Comparison of ENCODE assay signal across 3 cellular contexts in genomic region chr2:195842932-195843331, GRCh38.
TF ChIP-seq lines count a peak whose summit lies in the region.

No MANE protein-coding gene starts in this region.

TF ChIP-seq in SK-N-SH, 30 proteins besides CTCF, POLR2A, EP300 and RAD21:
- TF ChIP-seq IRF3 (IDR thresholded peaks at IDR 0.05; ENCODE audit: low read depth, low read length) (no peak), RCOR1 (IDR thresholded peaks at IDR 0.05; ENCODE audit: low read length) (no peak), GATA2 (CRISPR knock-in tag; IDR thresholded peaks at IDR 0.05) (no peak), NRF1 (IDR thresholded peaks at IDR 0.05; ENCODE audit: low read depth, low read length) (no peak), MEF2A (IDR thresholded peaks at IDR 0.05; ENCODE audit: borderline replicate concordance, low read depth) (no peak), USF2 (IDR thresholded peaks at IDR 0.05; ENCODE audit: borderline replicate concordance, low read depth, low read length) (no peak), POLR2AphosphoS5 (IDR thresholded peaks at IDR 0.05; ENCODE audit: low read depth, low read length) (no peak), FOXJ3 (CRISPR knock-in tag; IDR thresholded peaks at IDR 0.05) (no peak), SMC3 (IDR thresholded peaks at IDR 0.05; ENCODE audit: low read depth, low read length) (no peak), SIN3A (IDR thresholded peaks at IDR 0.05; ENCODE audit: borderline replicate concordance, low read depth, low read length) (no peak)
- TF ChIP-seq, protein P1, sequence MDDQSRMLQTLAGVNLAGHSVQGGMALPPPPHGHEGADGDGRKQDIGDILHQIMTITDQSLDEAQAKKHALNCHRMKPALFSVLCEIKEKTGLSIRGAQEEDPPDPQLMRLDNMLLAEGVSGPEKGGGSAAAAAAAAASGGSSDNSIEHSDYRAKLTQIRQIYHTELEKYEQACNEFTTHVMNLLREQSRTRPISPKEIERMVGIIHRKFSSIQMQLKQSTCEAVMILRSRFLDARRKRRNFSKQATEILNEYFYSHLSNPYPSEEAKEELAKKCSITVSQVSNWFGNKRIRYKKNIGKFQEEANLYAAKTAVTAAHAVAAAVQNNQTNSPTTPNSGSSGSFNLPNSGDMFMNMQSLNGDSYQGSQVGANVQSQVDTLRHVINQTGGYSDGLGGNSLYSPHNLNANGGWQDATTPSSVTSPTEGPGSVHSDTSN (IDR thresholded peaks at IDR 0.05) = no peak

TF ChIP-seq in SK-N-SH treated with all-trans-retinoic acid at 6 μM for 48 hours, 23 proteins besides CTCF, POLR2A, EP300 and RAD21:
- no peak for TF ChIP-seq ZFP3 (CRISPR knock-in tag; IDR thresholded peaks at IDR 0.05)
- no peak for TF ChIP-seq TOX (CRISPR knock-in tag; IDR thresholded peaks at IDR 0.05; ENCODE audit: borderline replicate concordance)
- TF ChIP-seq, protein P2, sequence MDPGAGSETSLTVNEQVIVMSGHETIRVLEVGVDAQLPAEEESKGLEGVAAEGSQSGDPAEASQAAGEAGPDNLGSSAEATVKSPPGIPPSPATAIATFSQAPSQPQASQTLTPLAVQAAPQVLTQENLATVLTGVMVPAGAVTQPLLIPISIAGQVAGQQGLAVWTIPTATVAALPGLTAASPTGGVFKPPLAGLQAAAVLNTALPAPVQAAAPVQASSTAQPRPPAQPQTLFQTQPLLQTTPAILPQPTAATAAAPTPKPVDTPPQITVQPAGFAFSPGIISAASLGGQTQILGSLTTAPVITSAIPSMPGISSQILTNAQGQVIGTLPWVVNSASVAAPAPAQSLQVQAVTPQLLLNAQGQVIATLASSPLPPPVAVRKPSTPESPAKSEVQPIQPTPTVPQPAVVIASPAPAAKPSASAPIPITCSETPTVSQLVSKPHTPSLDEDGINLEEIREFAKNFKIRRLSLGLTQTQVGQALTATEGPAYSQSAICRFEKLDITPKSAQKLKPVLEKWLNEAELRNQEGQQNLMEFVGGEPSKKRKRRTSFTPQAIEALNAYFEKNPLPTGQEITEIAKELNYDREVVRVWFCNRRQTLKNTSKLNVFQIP (CRISPR knock-in tag; IDR thresholded peaks at IDR 0.05; ENCODE audit: borderline replicate concordance, low read depth) = no peak
- TF ChIP-seq, protein P3, sequence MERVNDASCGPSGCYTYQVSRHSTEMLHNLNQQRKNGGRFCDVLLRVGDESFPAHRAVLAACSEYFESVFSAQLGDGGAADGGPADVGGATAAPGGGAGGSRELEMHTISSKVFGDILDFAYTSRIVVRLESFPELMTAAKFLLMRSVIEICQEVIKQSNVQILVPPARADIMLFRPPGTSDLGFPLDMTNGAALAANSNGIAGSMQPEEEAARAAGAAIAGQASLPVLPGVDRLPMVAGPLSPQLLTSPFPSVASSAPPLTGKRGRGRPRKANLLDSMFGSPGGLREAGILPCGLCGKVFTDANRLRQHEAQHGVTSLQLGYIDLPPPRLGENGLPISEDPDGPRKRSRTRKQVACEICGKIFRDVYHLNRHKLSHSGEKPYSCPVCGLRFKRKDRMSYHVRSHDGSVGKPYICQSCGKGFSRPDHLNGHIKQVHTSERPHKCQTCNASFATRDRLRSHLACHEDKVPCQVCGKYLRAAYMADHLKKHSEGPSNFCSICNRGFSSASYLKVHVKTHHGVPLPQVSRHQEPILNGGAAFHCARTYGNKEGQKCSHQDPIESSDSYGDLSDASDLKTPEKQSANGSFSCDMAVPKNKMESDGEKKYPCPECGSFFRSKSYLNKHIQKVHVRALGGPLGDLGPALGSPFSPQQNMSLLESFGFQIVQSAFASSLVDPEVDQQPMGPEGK (CRISPR knock-in tag; IDR thresholded peaks at IDR 0.05; ENCODE audit: borderline replicate concordance) = no peak
- TF ChIP-seq PPARA (CRISPR knock-in tag; IDR thresholded peaks at IDR 0.05; ENCODE audit: borderline replicate concordance) = no peak
- TF ChIP-seq SNAI2 (CRISPR knock-in tag; IDR thresholded peaks at IDR 0.05) = no peak
- no peak for TF ChIP-seq ARNTL (CRISPR knock-in tag; IDR thresholded peaks at IDR 0.05; ENCODE audit: borderline replicate concordance, low read depth)
- TF ChIP-seq, protein P4, sequence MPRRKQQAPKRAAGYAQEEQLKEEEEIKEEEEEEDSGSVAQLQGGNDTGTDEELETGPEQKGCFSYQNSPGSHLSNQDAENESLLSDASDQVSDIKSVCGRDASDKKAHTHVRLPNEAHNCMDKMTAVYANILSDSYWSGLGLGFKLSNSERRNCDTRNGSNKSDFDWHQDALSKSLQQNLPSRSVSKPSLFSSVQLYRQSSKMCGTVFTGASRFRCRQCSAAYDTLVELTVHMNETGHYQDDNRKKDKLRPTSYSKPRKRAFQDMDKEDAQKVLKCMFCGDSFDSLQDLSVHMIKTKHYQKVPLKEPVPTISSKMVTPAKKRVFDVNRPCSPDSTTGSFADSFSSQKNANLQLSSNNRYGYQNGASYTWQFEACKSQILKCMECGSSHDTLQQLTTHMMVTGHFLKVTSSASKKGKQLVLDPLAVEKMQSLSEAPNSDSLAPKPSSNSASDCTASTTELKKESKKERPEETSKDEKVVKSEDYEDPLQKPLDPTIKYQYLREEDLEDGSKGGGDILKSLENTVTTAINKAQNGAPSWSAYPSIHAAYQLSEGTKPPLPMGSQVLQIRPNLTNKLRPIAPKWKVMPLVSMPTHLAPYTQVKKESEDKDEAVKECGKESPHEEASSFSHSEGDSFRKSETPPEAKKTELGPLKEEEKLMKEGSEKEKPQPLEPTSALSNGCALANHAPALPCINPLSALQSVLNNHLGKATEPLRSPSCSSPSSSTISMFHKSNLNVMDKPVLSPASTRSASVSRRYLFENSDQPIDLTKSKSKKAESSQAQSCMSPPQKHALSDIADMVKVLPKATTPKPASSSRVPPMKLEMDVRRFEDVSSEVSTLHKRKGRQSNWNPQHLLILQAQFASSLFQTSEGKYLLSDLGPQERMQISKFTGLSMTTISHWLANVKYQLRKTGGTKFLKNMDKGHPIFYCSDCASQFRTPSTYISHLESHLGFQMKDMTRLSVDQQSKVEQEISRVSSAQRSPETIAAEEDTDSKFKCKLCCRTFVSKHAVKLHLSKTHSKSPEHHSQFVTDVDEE (CRISPR knock-in tag; IDR thresholded peaks at IDR 0.05) = no peak
- TF ChIP-seq ZNF8 (CRISPR knock-in tag; IDR thresholded peaks at IDR 0.05) = no peak
- TF ChIP-seq, protein P5, sequence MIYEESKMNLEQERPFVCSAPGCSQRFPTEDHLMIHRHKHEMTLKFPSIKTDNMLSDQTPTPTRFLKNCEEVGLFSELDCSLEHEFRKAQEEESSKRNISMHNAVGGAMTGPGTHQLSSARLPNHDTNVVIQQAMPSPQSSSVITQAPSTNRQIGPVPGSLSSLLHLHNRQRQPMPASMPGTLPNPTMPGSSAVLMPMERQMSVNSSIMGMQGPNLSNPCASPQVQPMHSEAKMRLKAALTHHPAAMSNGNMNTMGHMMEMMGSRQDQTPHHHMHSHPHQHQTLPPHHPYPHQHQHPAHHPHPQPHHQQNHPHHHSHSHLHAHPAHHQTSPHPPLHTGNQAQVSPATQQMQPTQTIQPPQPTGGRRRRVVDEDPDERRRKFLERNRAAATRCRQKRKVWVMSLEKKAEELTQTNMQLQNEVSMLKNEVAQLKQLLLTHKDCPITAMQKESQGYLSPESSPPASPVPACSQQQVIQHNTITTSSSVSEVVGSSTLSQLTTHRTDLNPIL (CRISPR knock-in tag; IDR thresholded peaks at IDR 0.05; ENCODE audit: low read depth) = no peak
- no peak for TF ChIP-seq ZNF70 (CRISPR knock-in tag; IDR thresholded peaks at IDR 0.05)
- TF ChIP-seq GLIS3 (CRISPR knock-in tag; IDR thresholded peaks at IDR 0.05) = no peak

TF ChIP-seq in GM23338, 12 proteins besides CTCF, POLR2A, EP300 and RAD21:
- TF ChIP-seq JUNB (IDR thresholded peaks at IDR 0.05; ENCODE audit: unreplicated experiment) (no peak), NANOG (IDR thresholded peaks at IDR 0.05; ENCODE audit: borderline replicate concordance) (no peak), ZNF331 (CRISPR knock-in tag; IDR thresholded peaks at IDR 0.05; ENCODE audit: low read depth) (no peak), EZH2 (IDR thresholded peaks at IDR 0.05; ENCODE audit: low read depth, unreplicated experiment) (no peak), ZNF462 (CRISPR knock-in tag; IDR thresholded peaks at IDR 0.05) (no peak), POLR2AphosphoS5 (IDR thresholded peaks at IDR 0.05; ENCODE audit: low read depth) (no peak), EZH2phosphoT487 (IDR thresholded peaks at IDR 0.05; ENCODE audit: unreplicated experiment) (no peak), CREB1 (CRISPR knock-in tag; IDR thresholded peaks at IDR 0.05; ENCODE audit: low read depth) (no peak), REST (IDR thresholded peaks at IDR 0.05; ENCODE audit: unreplicated experiment) (no peak), ZNF114 (CRISPR knock-in tag; IDR thresholded peaks at IDR 0.05) (no peak), STAT1 (IDR thresholded peaks at IDR 0.05; ENCODE audit: unreplicated experiment) (no peak)
- TF ChIP-seq, protein P6, sequence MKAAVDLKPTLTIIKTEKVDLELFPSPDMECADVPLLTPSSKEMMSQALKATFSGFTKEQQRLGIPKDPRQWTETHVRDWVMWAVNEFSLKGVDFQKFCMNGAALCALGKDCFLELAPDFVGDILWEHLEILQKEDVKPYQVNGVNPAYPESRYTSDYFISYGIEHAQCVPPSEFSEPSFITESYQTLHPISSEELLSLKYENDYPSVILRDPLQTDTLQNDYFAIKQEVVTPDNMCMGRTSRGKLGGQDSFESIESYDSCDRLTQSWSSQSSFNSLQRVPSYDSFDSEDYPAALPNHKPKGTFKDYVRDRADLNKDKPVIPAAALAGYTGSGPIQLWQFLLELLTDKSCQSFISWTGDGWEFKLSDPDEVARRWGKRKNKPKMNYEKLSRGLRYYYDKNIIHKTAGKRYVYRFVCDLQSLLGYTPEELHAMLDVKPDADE (IDR thresholded peaks at IDR 0.05) = no peak
